ENCODE assay signal across 40 cellular contexts in genomic region chr6:49987749-49988148, GRCh38. TPM values are rescaled to one million over a fixed set of nuclear protein-coding genes. Genes with fewer than 3 reads are reported as not detected.
"Had no signal": no experiment of that assay in that cellular context is flagged by ENCODE, and none has a peak within 500 bp of the region (broad histone marks: within the 10 kb centered on the region; RNA-seq: fewer than 3 reads in every experiment).

No MANE protein-coding gene starts in this region.

- H3K9me3 ChIP-seq: adrenal gland, body of pancreas, breast epithelium had no signal

- H3K4me3 Mint-ChIP-seq: activated B cell treated with CpG ODN at 0.5 μM for 24 hours; activated CD4-positive, alpha-beta memory T cell treated with anti-CD3 and anti-CD28 coated beads for 36 hours; activated CD4-positive, alpha-beta T cell treated with anti-CD3 and anti-CD28 coated beads, Interleukin-2, amount 10 ng/mL, durations not matched to agents 24 days and 14 days; activated CD8-positive, alpha-beta T cell treated with anti-CD3 and anti-CD28 coated beads for 36 hours; activated naive CD4-positive, alpha-beta T cell treated with anti-CD3 and anti-CD28 coated beads for 36 hours; activated naive CD8-positive, alpha-beta T cell treated with anti-CD3 and anti-CD28 coated beads for 36 hours; activated T-cell treated with anti-CD3 and anti-CD28 coated beads, Interleukin-2, amount 50 U/mL, for 4 hours; activated T-cell treated with anti-CD3 and anti-CD28 coated beads, Interleukin-2, amount 50 U/mL, for 72 hours; activated T-helper 1 cell treated with anti-CD3 and anti-CD28 coated beads, Interleukin-12 subunit alpha, Interleukin-12 subunit beta, Interleukin-2, Interleukin-4 antibody, amounts not matched to agents 30 ng/mL and 10 ng/mL and 1 ng/mL, durations not matched to agents 14 hours and 24 hours and 36 hours; activated T-helper 17 cell treated with anti-CD3 and anti-CD28 coated beads, Interleukin-2, amount 50 U/mL, for 72 hours; T-helper 1 cell treated with Interleukin-12 subunit alpha and Interleukin-12 subunit beta and Interleukin-4 antibody, amounts not matched to agents 30 μg/mL and 1 μg/mL, for 36 hours; T-helper 2 cell treated with Interferon-gamma antibody and Interleukin-4, amounts not matched to agents 5 μg/mL and 100 μg/mL, for 36 hours had no signal

- H3K4me1 ChIP-seq: adrenal gland, body of pancreas, breast epithelium had no signal

- H3K27me3 ChIP-seq: adrenal gland, brain microvascular endothelial cell, breast epithelium had no signal

- H3K36me3 ChIP-seq: adrenal gland, brain microvascular endothelial cell, breast epithelium had no signal

- H3K36me3 Mint-ChIP-seq: activated CD4-positive, alpha-beta memory T cell treated with anti-CD3 and anti-CD28 coated beads for 36 hours; activated naive CD4-positive, alpha-beta T cell treated with anti-CD3 and anti-CD28 coated beads, Interleukin-2, amount 50 U/mL, for 72 hours; activated naive CD8-positive, alpha-beta T cell treated with anti-CD3 and anti-CD28 coated beads for 36 hours had no signal

- ATAC-seq: activated CD8-positive, alpha-beta T cell treated with anti-CD3 and anti-CD28 coated beads for 36 hours; activated naive CD4-positive, alpha-beta T cell treated with anti-CD3 and anti-CD28 coated beads, Interleukin-2, amount 50 U/mL, for 72 hours; activated T-cell treated with anti-CD3 and anti-CD28 coated beads, Interleukin-2, amount 50 U/mL, for 4 hours; activated T-cell treated with anti-CD3 and anti-CD28 coated beads, Interleukin-2, amount 50 U/mL, for 72 hours; activated T-helper 17 cell treated with anti-CD3 and anti-CD28 coated beads, Interleukin-2, amount 50 U/mL, for 72 hours; body of pancreas had no signal

- H3K27ac Mint-ChIP-seq: activated B cell treated with CpG ODN at 0.5 μM for 24 hours; activated CD4-positive, alpha-beta memory T cell treated with anti-CD3 and anti-CD28 coated beads for 36 hours; activated CD4-positive, alpha-beta T cell treated with anti-CD3 and anti-CD28 coated beads, Interleukin-2, amount 10 ng/mL, durations not matched to agents 24 days and 14 days; activated CD8-positive, alpha-beta T cell treated with anti-CD3 and anti-CD28 coated beads for 36 hours; activated naive CD4-positive, alpha-beta T cell treated with anti-CD3 and anti-CD28 coated beads for 36 hours; activated naive CD4-positive, alpha-beta T cell treated with anti-CD3 and anti-CD28 coated beads, Interleukin-2, amount 50 U/mL, for 72 hours; activated naive CD8-positive, alpha-beta T cell treated with anti-CD3 and anti-CD28 coated beads for 36 hours; activated T-cell treated with anti-CD3 and anti-CD28 coated beads, Interleukin-2, amount 50 U/mL, for 72 hours; activated T-helper 1 cell treated with anti-CD3 and anti-CD28 coated beads, Interleukin-12 subunit alpha, Interleukin-12 subunit beta, Interleukin-2, Interleukin-4 antibody, amounts not matched to agents 30 ng/mL and 10 ng/mL and 1 ng/mL, durations not matched to agents 14 hours and 24 hours and 36 hours; activated T-helper 17 cell treated with anti-CD3 and anti-CD28 coated beads, Interleukin-2, amount 50 U/mL, for 72 hours; T-helper 1 cell treated with Interleukin-12 subunit alpha and Interleukin-12 subunit beta and Interleukin-4 antibody, amounts not matched to agents 30 μg/mL and 1 μg/mL, for 36 hours; T-helper 2 cell treated with Interferon-gamma antibody and Interleukin-4, amounts not matched to agents 5 μg/mL and 100 μg/mL, for 36 hours had no signal

- H3K9me3 Mint-ChIP-seq: activated B cell treated with CpG ODN at 0.5 μM for 24 hours; activated CD4-positive, alpha-beta T cell treated with anti-CD3 and anti-CD28 coated beads, Interleukin-2, amount 10 ng/mL, durations not matched to agents 24 days and 14 days; activated CD8-positive, alpha-beta T cell treated with anti-CD3 and anti-CD28 coated beads for 36 hours; activated naive CD4-positive, alpha-beta T cell treated with anti-CD3 and anti-CD28 coated beads for 36 hours; activated naive CD4-positive, alpha-beta T cell treated with anti-CD3 and anti-CD28 coated beads, Interleukin-2, amount 50 U/mL, for 72 hours; activated naive CD8-positive, alpha-beta T cell treated with anti-CD3 and anti-CD28 coated beads for 36 hours; activated T-helper 1 cell treated with anti-CD3 and anti-CD28 coated beads, Interleukin-12 subunit alpha, Interleukin-12 subunit beta, Interleukin-2, Interleukin-4 antibody, amounts not matched to agents 30 ng/mL and 10 ng/mL and 1 ng/mL, durations not matched to agents 14 hours and 24 hours and 36 hours; T-helper 1 cell treated with Interleukin-12 subunit alpha and Interleukin-12 subunit beta and Interleukin-4 antibody, amounts not matched to agents 30 μg/mL and 1 μg/mL, for 36 hours; T-helper 2 cell treated with Interferon-gamma antibody and Interleukin-4, amounts not matched to agents 5 μg/mL and 100 μg/mL, for 36 hours had no signal

- DNase-seq: activated B cell treated with CpG ODN at 0.5 μM for 24 hours; activated CD4-positive, alpha-beta memory T cell treated with anti-CD3 and anti-CD28 coated beads for 36 hours; activated CD4-positive, alpha-beta T cell treated with anti-CD3 and anti-CD28 coated beads for 4 hours; activated CD4-positive, alpha-beta T cell treated with anti-CD3 and anti-CD28 coated beads, Interleukin-2, amount 10 ng/mL, durations not matched to agents 24 days and 14 days; activated CD4-positive, alpha-beta T cell treated with anti-CD3 and anti-CD28 coated beads, Interleukin-2, amount 50 U/mL, for 1 hour; activated CD4-positive, alpha-beta T cell treated with anti-CD3 and anti-CD28 coated beads, Interleukin-2, amount 50 U/mL, for 4 hours; activated CD4-positive, CD25-positive, alpha-beta regulatory T cell treated with anti-CD3 and anti-CD28 coated beads, Interleukin-2, amount 50 U/mL, for 72 hours; activated CD8-positive, alpha-beta memory T cell treated with anti-CD3 and anti-CD28 coated beads, Interleukin-2, amount 50 U/mL, for 4 hours; activated CD8-positive, alpha-beta T cell treated with anti-CD3 and anti-CD28 coated beads for 36 hours; activated effector memory CD4-positive, alpha-beta T cell treated with anti-CD3 and anti-CD28 coated beads, Interleukin-2, amount 50 U/mL, for 16 hours; activated gamma-delta T cell treated with Interleukin-2 at 50 U/mL for 16 hours; activated naive CD4-positive, alpha-beta T cell; activated naive CD4-positive, alpha-beta T cell treated with anti-CD3 and anti-CD28 coated beads for 36 hours; activated naive CD4-positive, alpha-beta T cell treated with anti-CD3 and anti-CD28 coated beads, Interleukin-2, amount 50 U/mL, for 16 hours; activated naive CD8-positive, alpha-beta T cell treated with anti-CD3 and anti-CD28 coated beads for 36 hours; activated T-cell treated with anti-CD3 and anti-CD28 coated beads for 4 hours; activated T-cell treated with anti-CD3 and anti-CD28 coated beads, Interleukin-2, amount 50 U/mL, for 1 hour; activated T-cell treated with anti-CD3 and anti-CD28 coated beads, Interleukin-2, amount 50 U/mL, for 4 hours; activated T-cell treated with anti-CD3 and anti-CD28 coated beads, Interleukin-2, amount 50 U/mL, for 72 hours; adrenal gland; amniotic stem cell; aorta; body of pancreas; brain microvascular endothelial cell; central memory CD4-positive, alpha-beta T cell; T-helper 1 cell; T-helper 2 cell; T-helper 9 cell had no signal

- H3K27ac ChIP-seq: adrenal gland, body of pancreas, brain microvascular endothelial cell, breast epithelium, VCaP had no signal

- H3K4me3 ChIP-seq: adrenal gland, body of pancreas, breast epithelium had no signal

- H3K4me1 Mint-ChIP-seq: activated B cell treated with CpG ODN at 0.5 μM for 24 hours; activated CD4-positive, alpha-beta T cell treated with anti-CD3 and anti-CD28 coated beads, Interleukin-2, amount 10 ng/mL, durations not matched to agents 24 days and 14 days; activated naive CD8-positive, alpha-beta T cell treated with anti-CD3 and anti-CD28 coated beads for 36 hours; activated T-helper 17 cell treated with anti-CD3 and anti-CD28 coated beads, Interleukin-2, amount 50 U/mL, for 72 hours had no signal

- H3K27me3 Mint-ChIP-seq: activated B cell treated with CpG ODN at 0.5 μM for 24 hours; activated CD4-positive, alpha-beta memory T cell treated with anti-CD3 and anti-CD28 coated beads for 36 hours; activated CD4-positive, alpha-beta T cell treated with anti-CD3 and anti-CD28 coated beads, Interleukin-2, amount 10 ng/mL, durations not matched to agents 24 days and 14 days; activated CD8-positive, alpha-beta T cell treated with anti-CD3 and anti-CD28 coated beads for 36 hours; activated naive CD8-positive, alpha-beta T cell treated with anti-CD3 and anti-CD28 coated beads for 36 hours; activated T-helper 17 cell treated with anti-CD3 and anti-CD28 coated beads, Interleukin-2, amount 50 U/mL, for 72 hours had no signal

- FAIRE-seq: astrocyte, TTC549 had no signal

RNA-seq across cellular contexts. Expression of gene DEFB113, which starts 18.3 kb away (rescaled TPM):
- total RNA-seq: activated B cell treated with CpG ODN at 0.5 μM for 24 hours; activated CD4-positive, alpha-beta memory T cell treated with anti-CD3 and anti-CD28 coated beads for 36 hours; activated CD4-positive, alpha-beta T cell treated with anti-CD3 and anti-CD28 coated beads, Interleukin-2, amount 10 ng/mL, durations not matched to agents 24 days and 14 days; activated CD8-positive, alpha-beta memory T cell treated with anti-CD3 and anti-CD28 coated beads for 36 hours; activated CD8-positive, alpha-beta T cell treated with anti-CD3 and anti-CD28 coated beads for 36 hours; activated naive CD4-positive, alpha-beta T cell treated with anti-CD3 and anti-CD28 coated beads for 36 hours; activated naive CD4-positive, alpha-beta T cell treated with anti-CD3 and anti-CD28 coated beads, Interleukin-2, amount 50 U/mL, for 72 hours; activated naive CD8-positive, alpha-beta T cell treated with anti-CD3 and anti-CD28 coated beads for 36 hours; activated T-cell treated with anti-CD3 and anti-CD28 coated beads, Interleukin-2, amount 50 U/mL, for 4 hours; activated T-cell treated with anti-CD3 and anti-CD28 coated beads, Interleukin-2, amount 50 U/mL, for 72 hours; activated T-helper 1 cell treated with anti-CD3 and anti-CD28 coated beads, Interleukin-12 subunit alpha, Interleukin-12 subunit beta, Interleukin-2, Interleukin-4 antibody, amounts not matched to agents 30 ng/mL and 10 ng/mL and 1 ng/mL, durations not matched to agents 14 hours and 24 hours and 36 hours; activated T-helper 17 cell treated with anti-CD3 and anti-CD28 coated beads, Interleukin-2, amount 50 U/mL, for 72 hours; adrenal gland; aorta; astrocyte; body of pancreas; breast epithelium; cardiac septum; cerebellum had no signal
- polyA plus RNA-seq: adrenal gland, aorta had no signal

RNA-seq across cellular contexts. Expression of gene DEFB114, which starts 23.8 kb away (rescaled TPM):
- total RNA-seq: activated B cell treated with CpG ODN at 0.5 μM for 24 hours; activated CD4-positive, alpha-beta memory T cell treated with anti-CD3 and anti-CD28 coated beads for 36 hours; activated CD4-positive, alpha-beta T cell treated with anti-CD3 and anti-CD28 coated beads, Interleukin-2, amount 10 ng/mL, durations not matched to agents 24 days and 14 days; activated CD8-positive, alpha-beta memory T cell treated with anti-CD3 and anti-CD28 coated beads for 36 hours; activated CD8-positive, alpha-beta T cell treated with anti-CD3 and anti-CD28 coated beads for 36 hours; activated naive CD4-positive, alpha-beta T cell treated with anti-CD3 and anti-CD28 coated beads for 36 hours; activated naive CD4-positive, alpha-beta T cell treated with anti-CD3 and anti-CD28 coated beads, Interleukin-2, amount 50 U/mL, for 72 hours; activated naive CD8-positive, alpha-beta T cell treated with anti-CD3 and anti-CD28 coated beads for 36 hours; activated T-cell treated with anti-CD3 and anti-CD28 coated beads, Interleukin-2, amount 50 U/mL, for 4 hours; activated T-cell treated with anti-CD3 and anti-CD28 coated beads, Interleukin-2, amount 50 U/mL, for 72 hours; activated T-helper 1 cell treated with anti-CD3 and anti-CD28 coated beads, Interleukin-12 subunit alpha, Interleukin-12 subunit beta, Interleukin-2, Interleukin-4 antibody, amounts not matched to agents 30 ng/mL and 10 ng/mL and 1 ng/mL, durations not matched to agents 14 hours and 24 hours and 36 hours; activated T-helper 17 cell treated with anti-CD3 and anti-CD28 coated beads, Interleukin-2, amount 50 U/mL, for 72 hours; adrenal gland; aorta; astrocyte; body of pancreas; breast epithelium; cardiac septum; cerebellum had no signal
- polyA plus RNA-seq: adrenal gland, aorta had no signal

RNA-seq across cellular contexts. Expression of gene DEFB110, which starts 34.0 kb away (rescaled TPM):
- total RNA-seq: activated B cell treated with CpG ODN at 0.5 μM for 24 hours; activated CD4-positive, alpha-beta memory T cell treated with anti-CD3 and anti-CD28 coated beads for 36 hours; activated CD4-positive, alpha-beta T cell treated with anti-CD3 and anti-CD28 coated beads, Interleukin-2, amount 10 ng/mL, durations not matched to agents 24 days and 14 days; activated CD8-positive, alpha-beta memory T cell treated with anti-CD3 and anti-CD28 coated beads for 36 hours; activated CD8-positive, alpha-beta T cell treated with anti-CD3 and anti-CD28 coated beads for 36 hours; activated naive CD4-positive, alpha-beta T cell treated with anti-CD3 and anti-CD28 coated beads for 36 hours; activated naive CD4-positive, alpha-beta T cell treated with anti-CD3 and anti-CD28 coated beads, Interleukin-2, amount 50 U/mL, for 72 hours; activated naive CD8-positive, alpha-beta T cell treated with anti-CD3 and anti-CD28 coated beads for 36 hours; activated T-cell treated with anti-CD3 and anti-CD28 coated beads, Interleukin-2, amount 50 U/mL, for 4 hours; activated T-cell treated with anti-CD3 and anti-CD28 coated beads, Interleukin-2, amount 50 U/mL, for 72 hours; activated T-helper 1 cell treated with anti-CD3 and anti-CD28 coated beads, Interleukin-12 subunit alpha, Interleukin-12 subunit beta, Interleukin-2, Interleukin-4 antibody, amounts not matched to agents 30 ng/mL and 10 ng/mL and 1 ng/mL, durations not matched to agents 14 hours and 24 hours and 36 hours; activated T-helper 17 cell treated with anti-CD3 and anti-CD28 coated beads, Interleukin-2, amount 50 U/mL, for 72 hours; adrenal gland; aorta; astrocyte; body of pancreas; breast epithelium; cardiac septum; cerebellum had no signal
- polyA plus RNA-seq: adrenal gland, aorta had no signal
